ENCODE assay signal across 1 cellular context in genomic region chr3:150546226-150547044, GRCh38.
TF ChIP-seq lines count a peak whose summit lies in the region.

TSS of gene EIF2A (plus strand) at chr3:150546787. CDS start at chr3:150546803, 16 bp downstream.
TSS of gene SERP1 (minus strand) at chr3:150546496. CDS start at chr3:150546135, 361 bp downstream.

TF ChIP-seq in HepG2, 621 proteins besides CTCF, POLR2A, EP300 and RAD21 (continued from another document and continues in another):
- TF ChIP-seq, protein P1, sequence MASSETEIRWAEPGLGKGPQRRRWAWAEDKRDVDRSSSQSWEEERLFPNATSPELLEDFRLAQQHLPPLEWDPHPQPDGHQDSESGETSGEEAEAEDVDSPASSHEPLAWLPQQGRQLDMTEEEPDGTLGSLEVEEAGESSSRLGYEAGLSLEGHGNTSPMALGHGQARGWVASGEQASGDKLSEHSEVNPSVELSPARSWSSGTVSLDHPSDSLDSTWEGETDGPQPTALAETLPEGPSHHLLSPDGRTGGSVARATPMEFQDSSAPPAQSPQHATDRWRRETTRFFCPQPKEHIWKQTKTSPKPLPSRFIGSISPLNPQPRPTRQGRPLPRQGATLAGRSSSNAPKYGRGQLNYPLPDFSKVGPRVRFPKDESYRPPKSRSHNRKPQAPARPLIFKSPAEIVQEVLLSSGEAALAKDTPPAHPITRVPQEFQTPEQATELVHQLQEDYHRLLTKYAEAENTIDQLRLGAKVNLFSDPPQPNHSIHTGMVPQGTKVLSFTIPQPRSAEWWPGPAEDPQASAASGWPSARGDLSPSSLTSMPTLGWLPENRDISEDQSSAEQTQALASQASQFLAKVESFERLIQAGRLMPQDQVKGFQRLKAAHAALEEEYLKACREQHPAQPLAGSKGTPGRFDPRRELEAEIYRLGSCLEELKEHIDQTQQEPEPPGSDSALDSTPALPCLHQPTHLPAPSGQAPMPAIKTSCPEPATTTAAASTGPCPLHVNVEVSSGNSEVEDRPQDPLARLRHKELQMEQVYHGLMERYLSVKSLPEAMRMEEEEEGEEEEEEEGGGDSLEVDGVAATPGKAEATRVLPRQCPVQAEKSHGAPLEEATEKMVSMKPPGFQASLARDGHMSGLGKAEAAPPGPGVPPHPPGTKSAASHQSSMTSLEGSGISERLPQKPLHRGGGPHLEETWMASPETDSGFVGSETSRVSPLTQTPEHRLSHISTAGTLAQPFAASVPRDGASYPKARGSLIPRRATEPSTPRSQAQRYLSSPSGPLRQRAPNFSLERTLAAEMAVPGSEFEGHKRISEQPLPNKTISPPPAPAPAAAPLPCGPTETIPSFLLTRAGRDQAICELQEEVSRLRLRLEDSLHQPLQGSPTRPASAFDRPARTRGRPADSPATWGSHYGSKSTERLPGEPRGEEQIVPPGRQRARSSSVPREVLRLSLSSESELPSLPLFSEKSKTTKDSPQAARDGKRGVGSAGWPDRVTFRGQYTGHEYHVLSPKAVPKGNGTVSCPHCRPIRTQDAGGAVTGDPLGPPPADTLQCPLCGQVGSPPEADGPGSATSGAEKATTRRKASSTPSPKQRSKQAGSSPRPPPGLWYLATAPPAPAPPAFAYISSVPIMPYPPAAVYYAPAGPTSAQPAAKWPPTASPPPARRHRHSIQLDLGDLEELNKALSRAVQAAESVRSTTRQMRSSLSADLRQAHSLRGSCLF (CRISPR knock-in tag; IDR thresholded peaks at IDR 0.05; ENCODE audit: borderline replicate concordance): no peak
- TF ChIP-seq ZNF709 (CRISPR knock-in tag; IDR thresholded peaks at IDR 0.05) (peak; percentile 85), TEAD3 (CRISPR knock-in tag; optimal IDR thresholded peaks at IDR 0.05; ENCODE audit: borderline replicate concordance) (peak; percentile 64), ZNF556 (CRISPR knock-in tag; IDR thresholded peaks at IDR 0.05; ENCODE audit: borderline replicate concordance) (peak; percentile 42; the same call in 1 of the 2 replicates), MED8 (CRISPR knock-in tag; IDR thresholded peaks at IDR 0.05; ENCODE audit: insufficient replicate concordance) (peak; percentile 34), ZBTB21 (CRISPR knock-in tag; IDR thresholded peaks at IDR 0.05) (peak; percentile 94), POGZ (CRISPR knock-in tag; IDR thresholded peaks at IDR 0.05) (peak; percentile 93), FUBP1 (CRISPR knock-in tag; IDR thresholded peaks at IDR 0.05; ENCODE audit: borderline replicate concordance) (no peak), REST (IDR thresholded peaks at IDR 0.05; ENCODE audit: borderline replicate concordance in 1 of 2, low read depth in 1 of 2, low read length in 2 of 2) (peak in 1 of 2 experiments; percentile 29; a peak in 1 of 4 replicates), ETV5 (CRISPR knock-in tag; IDR thresholded peaks at IDR 0.05; ENCODE audit: borderline replicate concordance) (peak; percentile 80), ZNF446 (CRISPR knock-in tag; IDR thresholded peaks at IDR 0.05) (peak; percentile 53; the same call in 1 of the 2 replicates), ARID2 (CRISPR knock-in tag; IDR thresholded peaks at IDR 0.05; ENCODE audit: borderline replicate concordance) (0 out of 2 replicates have a peak, but pooled peaks have one; percentile 57), ZNF589 (CRISPR knock-in tag; conservative IDR thresholded peaks at IDR 0.05) (peak; percentile 75), EZH2 (conservative IDR thresholded peaks at IDR 0.05; ENCODE audit: low read depth, low read length) (no peak), SP5 (CRISPR knock-in tag; IDR thresholded peaks at IDR 0.05; ENCODE audit: borderline replicate concordance, low read depth) (peak; percentile 76), BATF2 (CRISPR knock-in tag; IDR thresholded peaks at IDR 0.05) (peak; percentile 87; the same call in 1 of the 2 replicates), HOXA3 (CRISPR knock-in tag; IDR thresholded peaks at IDR 0.05) (peak; percentile 96), ZNF253 (CRISPR knock-in tag; IDR thresholded peaks at IDR 0.05; ENCODE audit: borderline replicate concordance) (no peak), MED1 (CRISPR knock-in tag; IDR thresholded peaks at IDR 0.05) (peak; percentile 77), ZBTB40 (IDR thresholded peaks at IDR 0.05) (peak; percentile 88), ZBTB40 (CRISPR knock-in tag; IDR thresholded peaks at IDR 0.05) (peak; percentile 85; the same call in 1 of the 2 replicates), SNAI1 (CRISPR knock-in tag; IDR thresholded peaks at IDR 0.05; ENCODE audit: borderline replicate concordance) (0 out of 2 replicates have a peak, but pooled peaks have one; percentile 36), ZNF333 (CRISPR knock-in tag; IDR thresholded peaks at IDR 0.05; ENCODE audit: borderline replicate concordance) (no peak), BCL3 (CRISPR knock-in tag; IDR thresholded peaks at IDR 0.05) (0 out of 2 replicates have a peak, but pooled peaks have one; percentile 20), TAF1 (CRISPR knock-in tag; IDR thresholded peaks at IDR 0.05) (peak; percentile 94), ZNF12 (CRISPR knock-in tag; IDR thresholded peaks at IDR 0.05) (no peak)
- TF ChIP-seq, protein P2, sequence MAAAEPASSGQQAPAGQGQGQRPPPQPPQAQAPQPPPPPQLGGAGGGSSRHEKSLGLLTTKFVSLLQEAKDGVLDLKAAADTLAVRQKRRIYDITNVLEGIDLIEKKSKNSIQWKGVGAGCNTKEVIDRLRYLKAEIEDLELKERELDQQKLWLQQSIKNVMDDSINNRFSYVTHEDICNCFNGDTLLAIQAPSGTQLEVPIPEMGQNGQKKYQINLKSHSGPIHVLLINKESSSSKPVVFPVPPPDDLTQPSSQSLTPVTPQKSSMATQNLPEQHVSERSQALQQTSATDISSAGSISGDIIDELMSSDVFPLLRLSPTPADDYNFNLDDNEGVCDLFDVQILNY (CRISPR knock-in tag; conservative IDR thresholded peaks at IDR 0.05): no peak; the same call in 1 of the 2 replicates
- TF ChIP-seq, protein P3, sequence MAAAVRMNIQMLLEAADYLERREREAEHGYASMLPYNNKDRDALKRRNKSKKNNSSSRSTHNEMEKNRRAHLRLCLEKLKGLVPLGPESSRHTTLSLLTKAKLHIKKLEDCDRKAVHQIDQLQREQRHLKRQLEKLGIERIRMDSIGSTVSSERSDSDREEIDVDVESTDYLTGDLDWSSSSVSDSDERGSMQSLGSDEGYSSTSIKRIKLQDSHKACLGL (CRISPR knock-in tag; IDR thresholded peaks at IDR 0.05): peak; percentile 54; the same call in 1 of the 2 replicates
- TF ChIP-seq, protein P4, sequence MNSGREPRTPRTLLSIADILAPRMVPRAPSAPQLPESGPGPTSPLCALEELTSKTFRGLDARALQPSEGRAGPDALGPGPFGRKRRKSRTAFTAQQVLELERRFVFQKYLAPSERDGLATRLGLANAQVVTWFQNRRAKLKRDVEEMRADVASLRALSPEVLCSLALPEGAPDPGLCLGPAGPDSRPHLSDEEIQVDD (CRISPR knock-in tag; IDR thresholded peaks at IDR 0.05; ENCODE audit: borderline replicate concordance): no peak
